Comparison of ENCODE assay signal across 1 cellular context in the genomic region with DNA sequence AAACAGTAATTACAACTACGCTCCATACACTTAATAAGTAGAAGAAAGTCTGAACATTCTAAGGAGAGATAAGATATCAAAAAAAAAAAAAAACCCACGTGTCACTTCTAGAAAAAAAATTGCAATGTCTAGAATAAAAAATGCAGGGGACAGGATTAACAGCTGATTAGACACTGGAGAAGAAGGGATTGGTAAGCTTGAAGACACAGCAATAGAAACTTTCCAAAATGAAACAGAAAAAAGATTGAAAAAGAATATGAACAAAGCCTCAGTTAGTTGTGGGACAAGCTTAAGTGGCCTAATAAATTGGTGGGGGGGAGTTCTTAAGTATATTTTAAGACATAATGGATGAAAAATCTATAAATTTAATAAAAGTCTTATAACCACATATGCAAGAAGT.
TF ChIP-seq lines count a peak whose summit lies in the region.

No MANE protein-coding gene starts in this region.

TF ChIP-seq in SK-N-SH, 30 proteins besides CTCF, POLR2A, EP300 and RAD21 (continued from another document):
- TF ChIP-seq TEAD4 (IDR thresholded peaks at IDR 0.05; ENCODE audit: borderline replicate concordance, insufficient read depth) (no peak), YY1 (IDR thresholded peaks at IDR 0.05; ENCODE audit: low read depth) (no peak), FOXM1 (IDR thresholded peaks at IDR 0.05; ENCODE audit: low read depth) (no peak), RCOR1 (IDR thresholded peaks at IDR 0.05; ENCODE audit: low read length) (no peak), TCF12 (IDR thresholded peaks at IDR 0.05) (no peak), NFIC (IDR thresholded peaks at IDR 0.05; ENCODE audit: borderline replicate concordance) (no peak), NRF1 (IDR thresholded peaks at IDR 0.05; ENCODE audit: low read depth, low read length) (no peak), FOSL2 (IDR thresholded peaks at IDR 0.05; ENCODE audit: borderline replicate concordance, low read depth) (no peak), RFX5 (IDR thresholded peaks at IDR 0.05; ENCODE audit: low read length) (no peak), JUND (IDR thresholded peaks at IDR 0.05) (no peak)
